ENCODE assay signal across 9 cellular contexts in genomic region chr15:67253103-67253502, GRCh38. TPM values are rescaled to one million over a fixed set of nuclear protein-coding genes. Genes with fewer than 3 reads are reported as not detected.
DNase-seq lines count a peak whose midpoint lies in the region; ATAC-seq and TF ChIP-seq lines count a peak whose summit lies in the region.
"Had no signal": no experiment of that assay in that cellular context is flagged by ENCODE, and none has a peak within 500 bp of the region (broad histone marks: within the 10 kb centered on the region; RNA-seq: fewer than 3 reads in every experiment).

No MANE protein-coding gene starts in this region.

- H3K4me3 Mint-ChIP-seq in activated naive CD8-positive, alpha-beta T cell treated with anti-CD3 and anti-CD28 coated beads, Interleukin-2, amount 50 U/mL, for 24 hours, result peak overlapping the region; percentile 96

- H3K27ac ChIP-seq in heart left ventricle, result no peak overlapping the region
- H3K27ac ChIP-seq in transverse colon, result peak overlapping the region; percentile 90 to 98 (median 92)

- no peaks in the 10 kb centered on the region for H3K36me3 ChIP-seq in heart left ventricle
- no peaks in the 10 kb centered on the region for H3K36me3 ChIP-seq in transverse colon

- intact Hi-C loops in heart left ventricle (cut with DNase I), result loop anchor here in 8 of 10 donors (5.0 to 10.0 kb wide), 5 partner anchors 51 to 584 kb away; partner anchors contain the start of gene SMAD3 (in 7 of the 8)
- intact Hi-C loops in Right ventricle myocardium superior (cut with DNase I), result loop anchor here (10.0 kb wide), 1 partner anchor 178 kb away; no protein-coding TSS in a partner anchor
- intact Hi-C loops in left colon (cut with DNase I, micrococcal nuclease), result no loop called here
- intact Hi-C loops in transverse colon (cut with DNase I; ENCODE audit: low total_unique reads), result no loop called here

- ATAC-seq in heart left ventricle (no peak), Right ventricle myocardium superior (ENCODE audit: poor library complexity) (no peak), left colon (peak; percentile 10)
- ATAC-seq in activated naive CD8-positive, alpha-beta T cell treated with anti-CD3 and anti-CD28 coated beads, Interleukin-2, amount 50 U/mL, for 24 hours, result no peak

- peaks cover 46% of the 10 kb centered on the region for H3K4me1 Mint-ChIP-seq in activated naive CD8-positive, alpha-beta T cell treated with anti-CD3 and anti-CD28 coated beads, Interleukin-2, amount 50 U/mL, for 24 hours

- H3K9me3 ChIP-seq in heart left ventricle, result no peaks in the 10 kb centered on the region
- H3K9me3 ChIP-seq in transverse colon, result no peaks in the 10 kb centered on the region

- TF ChIP-seq POLR2A in heart left ventricle (IDR thresholded peaks at IDR 0.05) (no peak), transverse colon (IDR thresholded peaks at IDR 0.05) (no peak)

- DNase-seq in heart left ventricle (no peak), Right ventricle myocardium superior (no peak), left colon (peak in 1 of 2 donors; percentile 17), transverse colon (peak; percentile 17), HUDEP-2 (lab: John Stamatoyannopoulos, UW; ENCODE audit: unreplicated experiment in 76 of 76) (no peak), foreskin melanocyte (no peak), NCI-H526 treated with DMSO at 0.1 percent for 48 hours (lab: John Stamatoyannopoulos, UW) (no peak)
- no peak for DNase-seq in activated naive CD8-positive, alpha-beta T cell treated with anti-CD3 and anti-CD28 coated beads, Interleukin-2, amount 50 U/mL, for 24 hours
- DNase-seq: NCI-H748 treated with DMSO at 0.1 percent for 48 hours had no signal

- TF ChIP-seq CTCF in heart left ventricle (IDR thresholded peaks at IDR 0.05), result no peak
- no peak for TF ChIP-seq CTCF in transverse colon (IDR thresholded peaks at IDR 0.05)

- no peaks in the 10 kb centered on the region for H3K9me3 Mint-ChIP-seq in activated naive CD8-positive, alpha-beta T cell treated with anti-CD3 and anti-CD28 coated beads, Interleukin-2, amount 50 U/mL, for 24 hours

- no peak overlapping the region for H3K27ac Mint-ChIP-seq in activated naive CD8-positive, alpha-beta T cell treated with anti-CD3 and anti-CD28 coated beads, Interleukin-2, amount 50 U/mL, for 24 hours

- TF ChIP-seq EP300 in transverse colon (IDR thresholded peaks at IDR 0.05; ENCODE audit: low read depth), result no peak

- H3K27me3 ChIP-seq in heart left ventricle, result no peaks in the 10 kb centered on the region
- H3K27me3 ChIP-seq in transverse colon, result no peaks in the 10 kb centered on the region

- peaks cover 8% of the 10 kb centered on the region for H3K36me3 Mint-ChIP-seq in activated naive CD8-positive, alpha-beta T cell treated with anti-CD3 and anti-CD28 coated beads, Interleukin-2, amount 50 U/mL, for 24 hours (ENCODE audit: low read depth)

- H3K4me1 ChIP-seq in heart left ventricle (peaks cover 0 to 29% (median 12%) of the 10 kb centered on the region in 12 donors), transverse colon (peaks cover 4 to 27% (median 14%) of the 10 kb centered on the region in 4 donors)

- in situ Hi-C loops in transverse colon (cut with MboI; ENCODE audit: low pct_ligation_motif_present in 1 of 4, low pct_unique_long_range_greater_than_20kb in 1 of 4, low sequenced_read_pairs in 3 of 4), result loop anchor here in 1 of 4 donors (10.0 kb wide), 1 partner anchor 188 kb away; the partner anchor contains the start of gene SMAD3

- H3K4me3 ChIP-seq in heart left ventricle (peak overlapping the region in 7 of 12 donors; percentile 73 to 97 (median 88)), transverse colon (peak overlapping the region in 3 of 4 donors; percentile 83 to 96 (median 93))

- peaks cover 3% of the 10 kb centered on the region for H3K27me3 Mint-ChIP-seq in activated naive CD8-positive, alpha-beta T cell treated with anti-CD3 and anti-CD28 coated beads, Interleukin-2, amount 50 U/mL, for 24 hours

- WGBS in heart left ventricle, 4 donors, result 89 to 92% (median 91%) methylated on average over 12 of the region's 12 CpGs
- WGBS in transverse colon (ENCODE audit: low coverage in 1 of 2), 2 donors, result 63% methylated on average over 12 of the region's 12 CpGs; no CpG with 5 or more reads in 1 of the 2 donors

RNA-seq across cellular contexts. Expression of gene AAGAB, which starts 1.4 kb away (rescaled TPM):
- total RNA-seq in heart left ventricle (10 to 100 TPM; 16.4 to 32.4 (median 28.0) TPM), Right ventricle myocardium superior (18.1 TPM), left colon (10 to 100 TPM; 53.2 to 62.5 TPM), transverse colon (100 to 1,000 TPM in 1 of 4 donors, 10 to 100 TPM in 3; 39.7 to 343 (median 54.1) TPM)
- polyA plus RNA-seq in heart left ventricle, result 10 to 100 TPM in 1 of 2 donors, 1 to 10 TPM in 1; 5.4 to 43.4 TPM

RNA-seq across cellular contexts. Expression of gene IQCH, which starts 1.5 kb away (rescaled TPM):
- total RNA-seq in heart left ventricle (1 to 10 TPM in 5 of 9 donors, under 1 TPM in 4; 0.24 to 3.3 (median 1.4) TPM), Right ventricle myocardium superior (1.6 TPM), left colon (1 to 10 TPM; 1.8 to 2.9 TPM), transverse colon (1 to 10 TPM in 3 of 4 donors, under 1 TPM in 1; 0.40 to 5.2 (median 1.9) TPM)
- polyA plus RNA-seq in heart left ventricle, result 1 to 10 TPM in 1 of 2 donors, under 1 TPM in 1; 0.11 to 1.5 TPM

Comparison
In these comparisons a context has a peak if more than half of its experiments do, and no peak if none do; other contexts are left out.
1. H3K27ac ChIP-seq: peak in transverse colon (4 of 4); none in heart left ventricle (0 of 12).
2. intact Hi-C loops: an anchor here in heart left ventricle (5.0 to 10.0 kb wide) and Right ventricle myocardium superior (10.0 kb wide); none called in left colon and transverse colon.